23 cellular contexts compared by ENCODE assay signal in genomic region chr12:19665105-19665900, GRCh38.
"Had no signal": no experiment of that assay in that cellular context is flagged by ENCODE, and none has a peak within 500 bp of the region (broad histone marks: within the 10 kb centered on the region; RNA-seq: fewer than 3 reads in every experiment).

No MANE protein-coding gene starts in this region.

- H3K4me1 ChIP-seq: left ventricle myocardium inferior, neural progenitor cell, thyroid gland had no signal

- H3K9me3 Mint-ChIP-seq: neural progenitor cell; stimulated activated naive B cell treated with anti-CD40 and anti-IgM and Interleukin-4, amounts not matched to agents 10 μg/mL and 1 μg/mL and 100 μg/mL, for 72 hours; T-helper 2 cell treated with Interferon-gamma antibody and Interleukin-4, amounts not matched to agents 5 μg/mL and 100 μg/mL, for 36 hours had no signal

- ATAC-seq: mucosa of descending colon had no signal

- H3K9ac ChIP-seq: neural progenitor cell, SK-N-SH had no signal

- H3K27me3 ChIP-seq: neural progenitor cell, thyroid gland had no signal

- H3K27ac ChIP-seq: epithelial cell of prostate, left ventricle myocardium inferior, neural progenitor cell, thyroid gland, VCaP had no signal

- H3K27me3 Mint-ChIP-seq: activated naive CD8-positive, alpha-beta T cell; progenitor cell of endocrine pancreas; stimulated activated naive B cell treated with anti-CD40 and anti-IgM and Interleukin-4, amounts not matched to agents 10 μg/mL and 1 μg/mL and 100 μg/mL, for 72 hours had no signal

- H3K9me3 ChIP-seq: left ventricle myocardium inferior, mucosa of descending colon, SK-N-SH, thyroid gland had no signal

- H2AFZ ChIP-seq: neural progenitor cell had no signal

- H3K36me3 ChIP-seq: left ventricle myocardium inferior, neural progenitor cell, thyroid gland had no signal

- H3K4me2 ChIP-seq: neural progenitor cell, SK-N-SH had no signal

- H3K4me3 Mint-ChIP-seq: activated naive CD8-positive, alpha-beta T cell; neural progenitor cell; stimulated activated naive B cell treated with anti-CD40 and anti-IgM and Interleukin-4, amounts not matched to agents 10 μg/mL and 1 μg/mL and 100 μg/mL, for 72 hours; T-helper 2 cell treated with Interferon-gamma antibody and Interleukin-4, amounts not matched to agents 5 μg/mL and 100 μg/mL, for 36 hours had no signal

- H3K36me3 Mint-ChIP-seq: neural progenitor cell; stimulated activated naive B cell treated with anti-CD40 and anti-IgM and Interleukin-4, amounts not matched to agents 10 μg/mL and 1 μg/mL and 100 μg/mL, for 72 hours had no signal

- H3K4me1 Mint-ChIP-seq: stimulated activated naive B cell treated with anti-CD40 and anti-IgM and Interleukin-4, amounts not matched to agents 10 μg/mL and 1 μg/mL and 100 μg/mL, for 72 hours had no signal

- H3K4me3 ChIP-seq: left ventricle myocardium inferior, mucosa of descending colon, neural progenitor cell, thyroid gland had no signal

- DNase-seq: activated CD4-positive, alpha-beta T cell treated with anti-CD3 and anti-CD28 coated beads, Interleukin-2, amount 50 U/mL, for 1 hour; activated CD4-positive, CD25-positive, alpha-beta regulatory T cell treated with anti-CD3 and anti-CD28 coated beads, Interleukin-2, amount 50 U/mL, for 72 hours; activated T-cell treated with anti-CD3 and anti-CD28 coated beads, Interleukin-2, amount 50 U/mL, for 1 hour; cerebellar nuclear complex; cortex of kidney; foreskin fibroblast; glutamatergic neuron; hippocampal formation; left ventricle myocardium inferior; mammary epithelial cell; mucosa of descending colon; retina; SK-N-SH; stimulated activated CD4-positive, alpha-beta T cell treated with anti-CD3 and anti-CD28 coated beads, Interleukin-2, amount 100 ng/mL, for 48 hours; stimulated activated CD8-positive, alpha-beta memory T cell treated with anti-CD3 and anti-CD28 coated beads, Interleukin-4, amount 100 ng/mL, for 48 hours; stimulated activated naive B cell treated with anti-CD40 and anti-IgM and Interleukin-4, amounts not matched to agents 10 μg/mL and 1 μg/mL and 100 μg/mL, for 72 hours; thyroid gland had no signal

- H3K27ac Mint-ChIP-seq: activated naive CD8-positive, alpha-beta T cell; neural progenitor cell; progenitor cell of endocrine pancreas; stimulated activated naive B cell treated with anti-CD40 and anti-IgM and Interleukin-4, amounts not matched to agents 10 μg/mL and 1 μg/mL and 100 μg/mL, for 72 hours; T-helper 2 cell treated with Interferon-gamma antibody and Interleukin-4, amounts not matched to agents 5 μg/mL and 100 μg/mL, for 36 hours had no signal
